ENCODE assay signal across 8 cellular contexts in the genomic region with DNA sequence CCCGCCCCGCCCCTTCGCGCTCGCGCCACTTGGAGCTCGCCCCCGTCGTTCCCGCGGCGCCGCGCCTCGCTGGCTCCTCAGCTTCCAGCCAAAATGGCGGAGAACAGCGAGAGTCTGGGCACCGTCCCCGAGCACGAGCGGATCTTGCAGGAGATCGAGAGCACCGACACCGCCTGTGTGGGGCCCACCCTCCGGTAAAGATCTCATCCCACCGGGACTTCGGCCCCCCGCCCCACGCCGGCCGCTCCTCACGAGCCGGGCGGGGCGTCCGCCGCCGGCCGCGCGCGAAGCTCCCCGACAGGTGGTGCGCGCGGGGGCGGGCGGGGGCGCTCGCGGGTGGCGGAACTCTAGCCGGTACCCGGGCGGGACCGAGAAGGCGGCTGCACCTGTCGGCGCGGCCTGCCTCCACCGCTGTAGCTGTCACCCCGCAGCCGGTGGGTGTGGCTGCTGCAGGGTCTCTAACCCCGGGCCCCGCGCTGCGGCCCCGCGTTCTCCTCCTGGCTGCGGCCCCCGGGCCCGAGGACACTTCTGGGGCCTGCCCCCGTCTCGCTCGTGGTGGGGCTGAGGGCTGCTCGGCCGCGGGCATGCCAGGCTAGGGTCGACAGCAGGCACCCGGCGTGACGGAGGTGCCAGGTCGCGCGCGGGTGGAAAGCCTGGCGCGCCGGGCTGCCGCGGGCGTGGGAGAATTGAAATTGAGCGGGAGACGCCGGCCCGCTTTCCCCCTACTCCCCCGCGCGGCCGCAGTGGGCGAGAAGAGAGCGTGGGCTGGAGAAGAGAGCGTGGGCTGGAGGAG. TPM values are rescaled to one million over a fixed set of nuclear protein-coding genes. Genes with fewer than 3 reads are reported as not detected.
DNase-seq lines count a peak whose midpoint lies in the region; ATAC-seq and TF ChIP-seq lines count a peak whose summit lies in the region.

A gene with protein sequence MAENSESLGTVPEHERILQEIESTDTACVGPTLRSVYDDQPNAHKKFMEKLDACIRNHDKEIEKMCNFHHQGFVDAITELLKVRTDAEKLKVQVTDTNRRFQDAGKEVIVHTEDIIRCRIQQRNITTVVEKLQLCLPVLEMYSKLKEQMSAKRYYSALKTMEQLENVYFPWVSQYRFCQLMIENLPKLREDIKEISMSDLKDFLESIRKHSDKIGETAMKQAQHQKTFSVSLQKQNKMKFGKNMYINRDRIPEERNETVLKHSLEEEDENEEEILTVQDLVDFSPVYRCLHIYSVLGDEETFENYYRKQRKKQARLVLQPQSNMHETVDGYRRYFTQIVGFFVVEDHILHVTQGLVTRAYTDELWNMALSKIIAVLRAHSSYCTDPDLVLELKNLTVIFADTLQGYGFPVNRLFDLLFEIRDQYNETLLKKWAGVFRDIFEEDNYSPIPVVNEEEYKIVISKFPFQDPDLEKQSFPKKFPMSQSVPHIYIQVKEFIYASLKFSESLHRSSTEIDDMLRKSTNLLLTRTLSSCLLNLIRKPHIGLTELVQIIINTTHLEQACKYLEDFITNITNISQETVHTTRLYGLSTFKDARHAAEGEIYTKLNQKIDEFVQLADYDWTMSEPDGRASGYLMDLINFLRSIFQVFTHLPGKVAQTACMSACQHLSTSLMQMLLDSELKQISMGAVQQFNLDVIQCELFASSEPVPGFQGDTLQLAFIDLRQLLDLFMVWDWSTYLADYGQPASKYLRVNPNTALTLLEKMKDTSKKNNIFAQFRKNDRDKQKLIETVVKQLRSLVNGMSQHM (plus strand): TSS at position 80 of the 793 bp plus-strand sequence. CDS start 14 bp downstream, at position 94.

- H3K36me3 Mint-ChIP-seq in activated T-helper 2 cell treated with anti-CD3 and anti-CD28 coated beads, Interferon-gamma antibody, Interleukin-2, Interleukin-4, amounts not matched to agents 10 μg/mL and 5 μg/mL and 100 μg/mL, durations not matched to agents 14 hours and 24 hours and 36 hours (ENCODE audit: low read depth): no peaks in the 10 kb centered on the region
- no peaks in the 10 kb centered on the region for H3K36me3 Mint-ChIP-seq in natural killer cell treated with Interleukin-12 subunit alpha and Interleukin-12 subunit beta and Interleukin-15 and Interleukin-18, amount 100 ng/mL, for 72 hours

- DNase-seq in DMS79 treated with DMSO at 0.1 percent for 48 hours (lab: John Stamatoyannopoulos, UW) (peak; percentile 50), HuH-7.5 (ENCODE audit: low spot score) (peak; percentile 75), RWPE1 (ENCODE audit: low spot score) (peak; percentile 85), fibroblast of peridontal ligament (ENCODE audit: extremely low read depth) (peak; percentile 57)
- peak; percentile 81 for DNase-seq in activated T-helper 2 cell treated with anti-CD3 and anti-CD28 coated beads, Interferon-gamma antibody, Interleukin-2, Interleukin-4, amounts not matched to agents 10 μg/mL and 5 μg/mL and 100 μg/mL, durations not matched to agents 14 hours and 24 hours and 36 hours (ENCODE audit: low spot score)
- DNase-seq in natural killer cell treated with Interleukin-12 subunit alpha and Interleukin-12 subunit beta and Interleukin-15 and Interleukin-18, amount 100 ng/mL, for 72 hours (ENCODE audit: low spot score): peak; percentile 89
- peak; percentile 82 for DNase-seq in stimulated activated naive CD4-positive, alpha-beta T cell treated with Interleukin-2 at 50 U/mL for 16 hours (lab: John Stamatoyannopoulos, UW)

- H3K27ac Mint-ChIP-seq in activated T-helper 2 cell treated with anti-CD3 and anti-CD28 coated beads, Interferon-gamma antibody, Interleukin-2, Interleukin-4, amounts not matched to agents 10 μg/mL and 5 μg/mL and 100 μg/mL, durations not matched to agents 14 hours and 24 hours and 36 hours: peak within 1 kb of the TSS; percentile 80
- H3K27ac Mint-ChIP-seq in natural killer cell treated with Interleukin-12 subunit alpha and Interleukin-12 subunit beta and Interleukin-15 and Interleukin-18, amount 100 ng/mL, for 72 hours: peak within 1 kb of the TSS; percentile 64 to 75

- H3K4me1 Mint-ChIP-seq in activated T-helper 2 cell treated with anti-CD3 and anti-CD28 coated beads, Interferon-gamma antibody, Interleukin-2, Interleukin-4, amounts not matched to agents 10 μg/mL and 5 μg/mL and 100 μg/mL, durations not matched to agents 14 hours and 24 hours and 36 hours (ENCODE audit: low read depth): peaks cover 39% of the 10 kb centered on the region
- H3K4me1 Mint-ChIP-seq in natural killer cell treated with Interleukin-12 subunit alpha and Interleukin-12 subunit beta and Interleukin-15 and Interleukin-18, amount 100 ng/mL, for 72 hours (ENCODE audit: low read depth in 2 of 2): peaks cover 26 to 35% of the 10 kb centered on the region in 2 donors

- intact Hi-C loops in activated T-helper 2 cell treated with anti-CD3 and anti-CD28 coated beads, Interferon-gamma antibody, Interleukin-2, Interleukin-4, amounts not matched to agents 10 μg/mL and 5 μg/mL and 100 μg/mL, durations not matched to agents 14 hours and 24 hours and 36 hours (cut with micrococcal nuclease): loop anchor here (5.0 to 10.0 kb wide), 4 partner anchors 34 to 666 kb away; a partner anchor contains a TSS

- CTCF ChIA-PET in RWPE1 (lab: Yijun Ruan, JAX): interaction anchor here (0.6 to 1.2 kb wide), 3 partner anchors 8 to 312 kb away, joined by 3 read pairs; no protein-coding TSS in a partner anchor

- peaks cover 8% of the 10 kb centered on the region for H3K9me3 Mint-ChIP-seq in activated T-helper 2 cell treated with anti-CD3 and anti-CD28 coated beads, Interferon-gamma antibody, Interleukin-2, Interleukin-4, amounts not matched to agents 10 μg/mL and 5 μg/mL and 100 μg/mL, durations not matched to agents 14 hours and 24 hours and 36 hours
- no peaks in the 10 kb centered on the region for H3K9me3 Mint-ChIP-seq in natural killer cell treated with Interleukin-12 subunit alpha and Interleukin-12 subunit beta and Interleukin-15 and Interleukin-18, amount 100 ng/mL, for 72 hours

- peak; percentile 20; the same call in 1 of the 2 replicates for TF ChIP-seq CTCF in RWPE1 (conservative IDR thresholded peaks at IDR 0.05; ENCODE audit: low read depth)

- peak within 1 kb of the TSS; percentile 55 for H3K27ac ChIP-seq in RWPE1

- peak within 1 kb of the TSS; percentile 80 for H3K4me3 Mint-ChIP-seq in activated T-helper 2 cell treated with anti-CD3 and anti-CD28 coated beads, Interferon-gamma antibody, Interleukin-2, Interleukin-4, amounts not matched to agents 10 μg/mL and 5 μg/mL and 100 μg/mL, durations not matched to agents 14 hours and 24 hours and 36 hours (ENCODE audit: low read depth)
- peak within 1 kb of the TSS; percentile 91 for H3K4me3 Mint-ChIP-seq in natural killer cell treated with Interleukin-12 subunit alpha and Interleukin-12 subunit beta and Interleukin-15 and Interleukin-18, amount 100 ng/mL, for 72 hours

- ATAC-seq in GM21526 (IDR thresholded peaks at IDR 0.05; ENCODE audit: low FRiP score, unreplicated experiment): peak; percentile 75
- ATAC-seq in natural killer cell treated with Interleukin-12 subunit alpha and Interleukin-12 subunit beta and Interleukin-15 and Interleukin-18, amount 100 ng/mL, for 72 hours: peak; percentile 91 to 92

- H3K27me3 Mint-ChIP-seq in activated T-helper 2 cell treated with anti-CD3 and anti-CD28 coated beads, Interferon-gamma antibody, Interleukin-2, Interleukin-4, amounts not matched to agents 10 μg/mL and 5 μg/mL and 100 μg/mL, durations not matched to agents 14 hours and 24 hours and 36 hours (ENCODE audit: low read depth): no peaks in the 10 kb centered on the region
- H3K27me3 Mint-ChIP-seq in natural killer cell treated with Interleukin-12 subunit alpha and Interleukin-12 subunit beta and Interleukin-15 and Interleukin-18, amount 100 ng/mL, for 72 hours: peaks cover 0 to 4% of the 10 kb centered on the region in 2 donors

- POLR2A ChIA-PET in RWPE1 (lab: Yijun Ruan, JAX; ENCODE audit: low non-redundant PET): interaction anchor here (0.5 to 1.2 kb wide), 2 partner anchors 14 to 1787 kb away, joined by 3 to 4 read pairs; no protein-coding TSS in a partner anchor

RNA-seq across cellular contexts. Expression of the gene that starts here (rescaled TPM):
- total RNA-seq in activated T-helper 2 cell treated with anti-CD3 and anti-CD28 coated beads, Interferon-gamma antibody, Interleukin-2, Interleukin-4, amounts not matched to agents 10 μg/mL and 5 μg/mL and 100 μg/mL, durations not matched to agents 14 hours and 24 hours and 36 hours: 12.4 and 12.5 TPM in 2 replicates
- 10 to 100 TPM in 1 of 2 donors, 1 to 10 TPM in 1; 9.7 to 14.7 TPM for total RNA-seq in natural killer cell treated with Interleukin-12 subunit alpha and Interleukin-12 subunit beta and Interleukin-15 and Interleukin-18, amount 100 ng/mL, for 72 hours

Comparison
In these comparisons a context has a peak if more than half of its experiments do, and no peak if none do; other contexts are left out.
1. Peak in every context shown above with its lines: DNase-seq, ATAC-seq and H3K27ac ChIP-seq.